In the genomic region with DNA sequence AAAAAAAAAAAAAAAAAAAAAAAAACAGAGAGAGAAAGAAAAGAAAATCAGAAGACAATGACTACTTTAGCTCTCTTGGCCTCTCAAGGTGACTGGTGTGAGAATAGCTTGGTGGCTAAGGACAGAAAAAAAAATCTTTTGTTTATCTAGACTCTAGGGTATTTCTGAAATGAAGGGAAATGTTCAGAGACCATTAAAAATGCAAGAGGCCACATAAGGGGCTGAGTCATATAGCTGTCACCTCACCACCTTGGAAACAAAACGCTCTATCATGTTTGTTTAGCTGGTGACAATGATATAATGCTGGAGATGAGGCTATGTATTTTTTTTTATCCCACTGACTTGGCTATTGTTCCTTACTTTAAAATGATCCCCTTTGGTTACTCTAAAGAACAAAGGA, we compare ENCODE assay signal across 15 cellular contexts.
DNase-seq lines count a peak whose midpoint lies in the region; ATAC-seq and TF ChIP-seq lines count a peak whose summit lies in the region.
"Had no signal": no experiment of that assay in that cellular context is flagged by ENCODE, and none has a peak within 500 bp of the region (broad histone marks: within the 10 kb centered on the region; RNA-seq: fewer than 3 reads in every experiment).

No MANE protein-coding gene starts in this region.

- no peaks in the 10 kb centered on the region for H3K9me2 ChIP-seq in PC-3 (replicated peaks; ENCODE audit: low read length)

- BruUV-seq in PC-3 (replicated peaks; lab: Mats Ljungman, UMichigan), result no TSS peak

- POLR2A ChIA-PET in PC-3 (lab: Charles Lee; ENCODE audit: unreplicated experiment), result no interaction called here

- no peak overlapping the region for H3K4me3 Mint-ChIP-seq in activated naive CD8-positive, alpha-beta T cell treated with anti-CD3 and anti-CD28 coated beads, Interleukin-2, amount 50 U/mL, for 24 hours
- H3K4me3 Mint-ChIP-seq: CD8-positive, alpha-beta T cell; immature natural killer cell; naive thymus-derived CD4-positive, alpha-beta T cell had no signal

- TF ChIP-seq CTCF in PC-3 (conservative IDR thresholded peaks at IDR 0.05; ENCODE audit: low read depth, low read length), result no peak

- peaks cover 4% of the 10 kb centered on the region for H3K9me3 Mint-ChIP-seq in activated naive CD8-positive, alpha-beta T cell treated with anti-CD3 and anti-CD28 coated beads, Interleukin-2, amount 50 U/mL, for 24 hours
- H3K9me3 Mint-ChIP-seq: CD8-positive, alpha-beta T cell had no signal

- peak; percentile 86 for DNase-seq in PC-3
- DNase-seq in kidney tubule cell (ENCODE audit: low spot score), result peak; percentile 89
- DNase-seq in activated naive CD8-positive, alpha-beta T cell treated with anti-CD3 and anti-CD28 coated beads, Interleukin-2, amount 50 U/mL, for 24 hours, result no peak
- no peak for DNase-seq in NCI-H82 (lab: John Stamatoyannopoulos, UW)
- DNase-seq: CD8-positive, alpha-beta T cell; GOT3; immature natural killer cell; naive thymus-derived CD4-positive, alpha-beta T cell; WERI-Rb-1 had no signal

- no peaks in the 10 kb centered on the region for H3K27me3 ChIP-seq in PC-3 (ENCODE audit: low read length)
- H3K27me3 ChIP-seq: suprapubic skin had no signal

- peak overlapping the region; percentile 56 for H3K27ac ChIP-seq in PC-3 (ENCODE audit: low read length)
- H3K27ac ChIP-seq: suprapubic skin, WERI-Rb-1 had no signal

- CTCF ChIA-PET in PC-3 (lab: Charles Lee), result no interaction called here

- no peak overlapping the region for H3K4me3 ChIP-seq in PC-3 (ENCODE audit: low read length)
- H3K4me3 ChIP-seq: suprapubic skin had no signal

- H3K36me3 Mint-ChIP-seq in activated naive CD8-positive, alpha-beta T cell treated with anti-CD3 and anti-CD28 coated beads, Interleukin-2, amount 50 U/mL, for 24 hours (ENCODE audit: low read depth), result no peaks in the 10 kb centered on the region
- H3K36me3 Mint-ChIP-seq: CD8-positive, alpha-beta T cell; immature natural killer cell; naive thymus-derived CD4-positive, alpha-beta T cell had no signal

- peak overlapping the region; percentile 55 for H3K4me2 ChIP-seq in PC-3 (ENCODE audit: low read length)

- no peaks in the 10 kb centered on the region for H4K20me1 ChIP-seq in PC-3 (ENCODE audit: low read length)

- H3K4me1 ChIP-seq in PC-3 (ENCODE audit: insufficient read depth, low read length), result peaks cover 21% of the 10 kb centered on the region

- no peaks in the 10 kb centered on the region for H3K4me1 Mint-ChIP-seq in activated naive CD8-positive, alpha-beta T cell treated with anti-CD3 and anti-CD28 coated beads, Interleukin-2, amount 50 U/mL, for 24 hours

- peak overlapping the region; percentile 29; the same call in 1 of the 2 replicates for H3K9ac ChIP-seq in PC-3 (ENCODE audit: low read length)

- intact Hi-C loops in PC-3 (cut with micrococcal nuclease), result loop anchor here (1.0 to 10.0 kb wide), 4 partner anchors 210 to 473 kb away; no protein-coding TSS in a partner anchor

- no peaks in the 10 kb centered on the region for H3F3A ChIP-seq in PC-3 (ENCODE audit: low read length, unreplicated experiment)

- peak; percentile 49 for ATAC-seq in GM18511 (IDR thresholded peaks at IDR 0.05; ENCODE audit: unreplicated experiment)
- ATAC-seq in HG03575 (IDR thresholded peaks at IDR 0.05; ENCODE audit: extremely low read depth, insufficient number of reproducible peaks, low FRiP score, unreplicated experiment), result peak; percentile 46
- peak; percentile 91 for ATAC-seq in PC-3
- ATAC-seq in HG03442 (IDR thresholded peaks at IDR 0.05; ENCODE audit: unreplicated experiment), result no peak
- ATAC-seq in HG02870 (IDR thresholded peaks at IDR 0.05; ENCODE audit: unreplicated experiment), result no peak
- ATAC-seq in activated naive CD8-positive, alpha-beta T cell treated with anti-CD3 and anti-CD28 coated beads, Interleukin-2, amount 50 U/mL, for 24 hours, result no peak
- ATAC-seq: CD8-positive, alpha-beta T cell; naive thymus-derived CD4-positive, alpha-beta T cell; sciatic nerve had no signal

- no peak overlapping the region for H3K27ac Mint-ChIP-seq in activated naive CD8-positive, alpha-beta T cell treated with anti-CD3 and anti-CD28 coated beads, Interleukin-2, amount 50 U/mL, for 24 hours
- H3K27ac Mint-ChIP-seq: CD8-positive, alpha-beta T cell; immature natural killer cell; naive thymus-derived CD4-positive, alpha-beta T cell had no signal

- no peaks in the 10 kb centered on the region for H3K9me3 ChIP-seq in PC-3 (ENCODE audit: low read length)
- H3K9me3 ChIP-seq: suprapubic skin had no signal

- no peaks in the 10 kb centered on the region for H3K79me2 ChIP-seq in PC-3 (ENCODE audit: low read length)

- no peak overlapping the region for H2AFZ ChIP-seq in PC-3 (ENCODE audit: low read length)

- H3K27me3 Mint-ChIP-seq in activated naive CD8-positive, alpha-beta T cell treated with anti-CD3 and anti-CD28 coated beads, Interleukin-2, amount 50 U/mL, for 24 hours, result no peaks in the 10 kb centered on the region
- H3K27me3 Mint-ChIP-seq: naive thymus-derived CD4-positive, alpha-beta T cell had no signal

- H3K36me3 ChIP-seq in PC-3 (ENCODE audit: low read depth, low read length), result no peaks in the 10 kb centered on the region
- H3K36me3 ChIP-seq: suprapubic skin, WERI-Rb-1 had no signal

Comparison
In these comparisons a context has a peak if more than half of its experiments do, and no peak if none do; other contexts are left out.
1. ATAC-seq: peak in GM18511 (single experiment), HG03575 (single experiment) and PC-3 (single experiment); none in HG03442 (single experiment), HG02870 (single experiment) and activated naive CD8-positive, alpha-beta T cell treated with anti-CD3 and anti-CD28 coated beads, Interleukin-2, amount 50 U/mL, for 24 hours (single experiment).
2. DNase-seq: peak in PC-3 (single experiment) and kidney tubule cell (single experiment); none in activated naive CD8-positive, alpha-beta T cell treated with anti-CD3 and anti-CD28 coated beads, Interleukin-2, amount 50 U/mL, for 24 hours (single experiment) and NCI-H82 (single experiment).